ENCODE assay signal across 1 cellular context in the genomic region with DNA sequence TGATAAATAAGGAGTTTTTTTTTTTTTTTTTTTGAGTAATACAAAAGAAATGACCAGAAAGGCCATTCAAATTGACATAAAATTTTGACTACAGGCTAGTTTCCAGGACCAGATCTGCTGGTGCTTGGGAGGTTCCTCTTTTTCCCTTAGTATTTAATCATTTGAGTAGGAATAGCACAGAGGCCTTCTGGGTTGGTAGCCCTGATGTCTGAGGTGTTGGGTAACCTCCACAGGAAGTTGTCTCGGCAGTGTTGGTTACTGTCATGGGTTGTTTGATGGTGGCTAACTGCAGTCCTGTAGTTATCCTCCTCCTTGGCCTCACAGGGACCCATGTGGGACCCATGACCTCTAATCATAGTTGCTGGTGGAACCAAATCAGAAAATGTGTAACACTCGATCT.
TF ChIP-seq lines count a peak whose summit lies in the region.

No MANE protein-coding gene starts in this region.

TF ChIP-seq in WTC11, 78 proteins besides CTCF, POLR2A, EP300 and RAD21 (continued from another document):
- no peak for TF ChIP-seq ESRRA (CRISPR knock-in tag; IDR thresholded peaks at IDR 0.05; ENCODE audit: borderline replicate concordance)
- TF ChIP-seq, protein P1, sequence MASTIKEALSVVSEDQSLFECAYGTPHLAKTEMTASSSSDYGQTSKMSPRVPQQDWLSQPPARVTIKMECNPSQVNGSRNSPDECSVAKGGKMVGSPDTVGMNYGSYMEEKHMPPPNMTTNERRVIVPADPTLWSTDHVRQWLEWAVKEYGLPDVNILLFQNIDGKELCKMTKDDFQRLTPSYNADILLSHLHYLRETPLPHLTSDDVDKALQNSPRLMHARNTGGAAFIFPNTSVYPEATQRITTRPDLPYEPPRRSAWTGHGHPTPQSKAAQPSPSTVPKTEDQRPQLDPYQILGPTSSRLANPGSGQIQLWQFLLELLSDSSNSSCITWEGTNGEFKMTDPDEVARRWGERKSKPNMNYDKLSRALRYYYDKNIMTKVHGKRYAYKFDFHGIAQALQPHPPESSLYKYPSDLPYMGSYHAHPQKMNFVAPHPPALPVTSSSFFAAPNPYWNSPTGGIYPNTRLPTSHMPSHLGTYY (CRISPR knock-in tag; IDR thresholded peaks at IDR 0.05): no peak
- TF ChIP-seq, protein P2, sequence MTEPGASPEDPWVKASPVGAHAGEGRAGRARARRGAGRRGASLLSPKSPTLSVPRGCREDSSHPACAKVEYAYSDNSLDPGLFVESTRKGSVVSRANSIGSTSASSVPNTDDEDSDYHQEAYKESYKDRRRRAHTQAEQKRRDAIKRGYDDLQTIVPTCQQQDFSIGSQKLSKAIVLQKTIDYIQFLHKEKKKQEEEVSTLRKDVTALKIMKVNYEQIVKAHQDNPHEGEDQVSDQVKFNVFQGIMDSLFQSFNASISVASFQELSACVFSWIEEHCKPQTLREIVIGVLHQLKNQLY (CRISPR knock-in tag; IDR thresholded peaks at IDR 0.05): no peak
- no peak for TF ChIP-seq PRRX2 (CRISPR knock-in tag; IDR thresholded peaks at IDR 0.05)
- TF ChIP-seq, protein P3, sequence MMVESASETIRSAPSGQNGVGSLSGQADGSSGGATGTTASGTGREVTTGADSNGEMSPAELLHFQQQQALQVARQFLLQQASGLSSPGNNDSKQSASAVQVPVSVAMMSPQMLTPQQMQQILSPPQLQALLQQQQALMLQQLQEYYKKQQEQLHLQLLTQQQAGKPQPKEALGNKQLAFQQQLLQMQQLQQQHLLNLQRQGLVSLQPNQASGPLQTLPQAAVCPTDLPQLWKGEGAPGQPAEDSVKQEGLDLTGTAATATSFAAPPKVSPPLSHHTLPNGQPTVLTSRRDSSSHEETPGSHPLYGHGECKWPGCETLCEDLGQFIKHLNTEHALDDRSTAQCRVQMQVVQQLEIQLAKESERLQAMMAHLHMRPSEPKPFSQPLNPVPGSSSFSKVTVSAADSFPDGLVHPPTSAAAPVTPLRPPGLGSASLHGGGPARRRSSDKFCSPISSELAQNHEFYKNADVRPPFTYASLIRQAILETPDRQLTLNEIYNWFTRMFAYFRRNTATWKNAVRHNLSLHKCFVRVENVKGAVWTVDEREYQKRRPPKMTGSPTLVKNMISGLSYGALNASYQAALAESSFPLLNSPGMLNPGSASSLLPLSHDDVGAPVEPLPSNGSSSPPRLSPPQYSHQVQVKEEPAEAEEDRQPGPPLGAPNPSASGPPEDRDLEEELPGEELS (CRISPR knock-in tag; IDR thresholded peaks at IDR 0.05): no peak
- TF ChIP-seq MYBL2 (CRISPR knock-in tag; IDR thresholded peaks at IDR 0.05): no peak
- TF ChIP-seq RORB (CRISPR knock-in tag; IDR thresholded peaks at IDR 0.05): no peak
- TF ChIP-seq SP1 (CRISPR knock-in tag; conservative IDR thresholded peaks at IDR 0.05): no peak
- no peak for TF ChIP-seq SOX15 (CRISPR knock-in tag; IDR thresholded peaks at IDR 0.05)
- no peak for TF ChIP-seq NFATC4 (CRISPR knock-in tag; IDR thresholded peaks at IDR 0.05)
- no peak for TF ChIP-seq TEAD1 (CRISPR knock-in tag; IDR thresholded peaks at IDR 0.05)
- TF ChIP-seq TEAD4 (CRISPR knock-in tag; IDR thresholded peaks at IDR 0.05): no peak
- TF ChIP-seq ZNF263 (CRISPR knock-in tag; IDR thresholded peaks at IDR 0.05; ENCODE audit: low read depth): no peak
- no peak for TF ChIP-seq ELF4 (CRISPR knock-in tag; IDR thresholded peaks at IDR 0.05; ENCODE audit: low read depth)
TF ChIP-seq in WTC11: peak in this region for 0.
